24 cellular contexts compared by ENCODE assay signal in genomic region chr17:62760888-62761267, GRCh38. TPM values are rescaled to one million over a fixed set of nuclear protein-coding genes. Genes with fewer than 3 reads are reported as not detected.
"Had no signal": no experiment of that assay in that cellular context is flagged by ENCODE, and none has a peak within 500 bp of the region (broad histone marks: within the 10 kb centered on the region; RNA-seq: fewer than 3 reads in every experiment).

No MANE protein-coding gene starts in this region.

- H3K4me1 ChIP-seq: gastrocnemius medialis, lower lobe of right lung, psoas muscle, right lobe of liver had no signal

- H3K4me3 ChIP-seq: gastrocnemius medialis, lower lobe of right lung, ovary, psoas muscle, right lobe of liver, thoracic aorta, tibial nerve, upper lobe of left lung, uterus had no signal

- H3K9me3 Mint-ChIP-seq: effector memory CD8-positive, alpha-beta T cell; naive thymus-derived CD8-positive, alpha-beta T cell; stimulated activated naive B cell treated with anti-CD40 and anti-IgM and Interleukin-4, amounts not matched to agents 10 μg/mL and 1 μg/mL and 100 μg/mL, for 72 hours; stimulated activated naive CD8-positive, alpha-beta T cell treated with anti-CD3 and anti-CD28 coated beads, Interleukin-15, Interleukin-2, amounts not matched to agents 100 ng/mL and 50 ng/mL, for 24 hours had no signal

- H3K4me3 Mint-ChIP-seq: effector memory CD8-positive, alpha-beta T cell; naive thymus-derived CD8-positive, alpha-beta T cell; stimulated activated naive B cell treated with anti-CD40 and anti-IgM and Interleukin-4, amounts not matched to agents 10 μg/mL and 1 μg/mL and 100 μg/mL, for 72 hours; stimulated activated naive CD8-positive, alpha-beta T cell treated with anti-CD3 and anti-CD28 coated beads, Interleukin-15, Interleukin-2, amounts not matched to agents 100 ng/mL and 50 ng/mL, for 24 hours had no signal

- H3K27ac ChIP-seq: gastrocnemius medialis, lower lobe of right lung, ovary, psoas muscle, right lobe of liver, thoracic aorta, upper lobe of left lung, uterus had no signal

- H3K4me1 Mint-ChIP-seq: naive thymus-derived CD8-positive, alpha-beta T cell; stimulated activated naive B cell treated with anti-CD40 and anti-IgM and Interleukin-4, amounts not matched to agents 10 μg/mL and 1 μg/mL and 100 μg/mL, for 72 hours had no signal

- H3K36me3 ChIP-seq: gastrocnemius medialis, lower lobe of right lung, ovary, right lobe of liver, thoracic aorta, tibial nerve, upper lobe of left lung, uterus had no signal

- H3K27me3 ChIP-seq: ovary, right lobe of liver, tibial nerve, upper lobe of left lung, uterus had no signal

- H3K27ac Mint-ChIP-seq: effector memory CD8-positive, alpha-beta T cell; naive thymus-derived CD8-positive, alpha-beta T cell; stimulated activated naive B cell treated with anti-CD40 and anti-IgM and Interleukin-4, amounts not matched to agents 10 μg/mL and 1 μg/mL and 100 μg/mL, for 72 hours; stimulated activated naive CD8-positive, alpha-beta T cell treated with anti-CD3 and anti-CD28 coated beads, Interleukin-15, Interleukin-2, amounts not matched to agents 100 ng/mL and 50 ng/mL, for 24 hours had no signal

- ATAC-seq: effector memory CD8-positive, alpha-beta T cell; gastrocnemius medialis; left ventricle myocardium superior; naive thymus-derived CD8-positive, alpha-beta T cell; psoas muscle; right lobe of liver; stimulated activated naive B cell treated with anti-CD40 and anti-IgM and Interleukin-4, amounts not matched to agents 10 μg/mL and 1 μg/mL and 100 μg/mL, for 72 hours had no signal

- DNase-seq: cortex of kidney; effector memory CD8-positive, alpha-beta T cell; gastrocnemius medialis; left ventricle myocardium superior; lower lobe of right lung; naive thymus-derived CD8-positive, alpha-beta T cell; occipital lobe; ovary; posterior cingulate gyrus; psoas muscle; right lobe of liver; small intestine; stimulated activated CD4-positive, alpha-beta T cell treated with anti-CD3 and anti-CD28 coated beads, Interleukin-15, amount 100 ng/mL, for 24 hours; stimulated activated CD4-positive, alpha-beta T cell treated with anti-CD3 and anti-CD28 coated beads, Interleukin-2, amount 100 ng/mL, for 48 hours; stimulated activated naive B cell treated with anti-CD40 and anti-IgM and Interleukin-4, amounts not matched to agents 10 μg/mL and 1 μg/mL and 100 μg/mL, for 72 hours; upper lobe of left lung; uterus had no signal

- H3K36me3 Mint-ChIP-seq: naive thymus-derived CD8-positive, alpha-beta T cell; stimulated activated naive B cell treated with anti-CD40 and anti-IgM and Interleukin-4, amounts not matched to agents 10 μg/mL and 1 μg/mL and 100 μg/mL, for 72 hours had no signal

- H3K9me3 ChIP-seq: gastrocnemius medialis, lower lobe of right lung, ovary, psoas muscle, right lobe of liver, thoracic aorta, tibial nerve, upper lobe of left lung, uterus had no signal

RNA-seq across cellular contexts. Expression of gene MARCHF10, which starts 47.2 kb away (rescaled TPM):
- total RNA-seq: dermis microvascular lymphatic vessel endothelial cell, gastrocnemius medialis, glomerular endothelial cell, left ventricle myocardium superior, myocyte, psoas muscle, right lobe of liver, thoracic aorta had no signal
- polyA plus RNA-seq: keratinocyte had no signal
